ENCODE assay signal across 9 cellular contexts in the genomic region with DNA sequence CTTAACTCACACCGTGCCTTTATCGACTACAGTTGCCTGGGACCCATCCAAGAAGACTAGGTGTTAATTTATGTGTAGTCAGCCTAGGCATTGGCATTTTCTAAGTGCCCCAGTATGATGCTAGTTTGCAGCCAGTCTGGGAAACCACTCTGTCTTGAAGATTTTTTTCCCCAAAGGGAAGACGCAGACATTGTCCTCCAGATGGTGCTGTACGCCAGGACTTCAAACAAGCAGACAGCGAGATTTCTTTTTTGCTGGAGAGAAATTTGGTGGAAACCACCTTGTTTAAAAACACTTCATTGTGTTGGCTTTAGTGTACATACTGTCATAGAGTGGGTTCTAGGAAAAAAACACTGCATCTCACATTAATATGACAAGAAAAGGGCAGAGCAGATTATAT. TPM values are rescaled to one million over a fixed set of nuclear protein-coding genes. Genes with fewer than 3 reads are reported as not detected.
DNase-seq lines count a peak whose midpoint lies in the region; ATAC-seq and TF ChIP-seq lines count a peak whose summit lies in the region.
"Had no signal": no experiment of that assay in that cellular context is flagged by ENCODE, and none has a peak within 500 bp of the region (broad histone marks: within the 10 kb centered on the region; RNA-seq: fewer than 3 reads in every experiment).

No MANE protein-coding gene starts in this region.

- no peak for ATAC-seq in activated B cell treated with CpG ODN at 0.5 μM for 24 hours (ENCODE audit: low read depth)
- no peak for ATAC-seq in HG02759 (IDR thresholded peaks at IDR 0.05; ENCODE audit: unreplicated experiment)
- no peak for ATAC-seq in HG02588 (IDR thresholded peaks at IDR 0.05; ENCODE audit: unreplicated experiment)
- no peak for ATAC-seq in HG03439 (IDR thresholded peaks at IDR 0.05; ENCODE audit: unreplicated experiment)

- no peak overlapping the region for H3K4me3 Mint-ChIP-seq in activated B cell treated with CpG ODN at 0.5 μM for 24 hours
- H3K4me3 Mint-ChIP-seq: stimulated activated naive CD8-positive, alpha-beta T cell treated with anti-CD3 and anti-CD28 coated beads, Interleukin-15, Interleukin-2, amounts not matched to agents 100 ng/mL and 50 ng/mL, for 24 hours had no signal

- POLR2A ChIA-PET in activated B cell treated with CpG ODN at 0.5 μM for 24 hours (lab: Charles Lee), result no interaction called here

- TF ChIP-seq CTCF in NB4 (IDR thresholded peaks at IDR 0.05; ENCODE audit: low read depth, low read length) (peak; percentile 72), activated B cell treated with CpG ODN at 0.5 μM for 24 hours (IDR thresholded peaks at IDR 0.05) (no peak)

- peaks cover 46% of the 10 kb centered on the region for H3K4me1 Mint-ChIP-seq in activated B cell treated with CpG ODN at 0.5 μM for 24 hours

- no peak for TF ChIP-seq POLR2A in NB4 (IDR thresholded peaks at IDR 0.05; ENCODE audit: extremely low read depth, insufficient read length)

- no peaks in the 10 kb centered on the region for H3K9me3 Mint-ChIP-seq in activated B cell treated with CpG ODN at 0.5 μM for 24 hours
- H3K9me3 Mint-ChIP-seq: stimulated activated naive CD8-positive, alpha-beta T cell treated with anti-CD3 and anti-CD28 coated beads, Interleukin-15, Interleukin-2, amounts not matched to agents 100 ng/mL and 50 ng/mL, for 24 hours had no signal

- H3K27me3 Mint-ChIP-seq in activated B cell treated with CpG ODN at 0.5 μM for 24 hours, result no peaks in the 10 kb centered on the region
- H3K27me3 Mint-ChIP-seq: stimulated activated naive CD8-positive, alpha-beta T cell treated with anti-CD3 and anti-CD28 coated beads, Interleukin-15, Interleukin-2, amounts not matched to agents 100 ng/mL and 50 ng/mL, for 24 hours had no signal

- intact Hi-C loops in activated B cell treated with CpG ODN at 0.5 μM for 24 hours (cut with micrococcal nuclease), result loop anchor here (1.0 to 5.0 kb wide), 4 partner anchors 56 to 242 kb away; partner anchors contain the start of gene KIAA0319

- CTCF ChIA-PET in activated B cell treated with CpG ODN at 0.5 μM for 24 hours (lab: Charles Lee), result interaction anchor here (3.2 kb wide), 1 partner anchor 56 kb away, joined by 24 read pairs; no protein-coding TSS in a partner anchor

- no peak overlapping the region for H3K4me3 ChIP-seq in NB4 (ENCODE audit: low read depth, low read length)

- DNase-seq in A172 (ENCODE audit: low spot score) (peak; percentile 38), ELR (ENCODE audit: low read depth) (peak; percentile 62), NB4 (ENCODE audit: low read depth) (peak; percentile 66), activated B cell treated with CpG ODN at 0.5 μM for 24 hours (no peak), lung microvascular endothelial cell (ENCODE audit: low read depth in 2 of 2) (peak; percentile 12 to 51)

- peaks cover 6% of the 10 kb centered on the region for H3K36me3 Mint-ChIP-seq in activated B cell treated with CpG ODN at 0.5 μM for 24 hours (ENCODE audit: low read depth)

- peak overlapping the region; percentile 22 for H3K27ac Mint-ChIP-seq in activated B cell treated with CpG ODN at 0.5 μM for 24 hours

RNA-seq across cellular contexts. Expression of gene ALDH5A1, which starts 30.0 kb away (rescaled TPM):
- total RNA-seq in A172 (2014; rRNA removed; shearing (Covaris generic)), result 2.2 and 5.1 TPM in 2 replicates
- 15.9 and 17.5 TPM in 2 replicates for total RNA-seq in activated B cell treated with CpG ODN at 0.5 μM for 24 hours
- total RNA-seq in lung microvascular endothelial cell, result 0.44 and 1.4 TPM in 2 replicates

RNA-seq across cellular contexts. Expression of gene GPLD1, which starts 35.4 kb away (rescaled TPM):
- total RNA-seq in A172 (2014; rRNA removed; shearing (Covaris generic)), result 0.36 and 0.55 TPM in 2 replicates
- total RNA-seq in activated B cell treated with CpG ODN at 0.5 μM for 24 hours (7.3 and 8.4 TPM in 2 replicates), lung microvascular endothelial cell (under 0.01 and 0.20 TPM in 2 replicates)
